Comparison of ENCODE assay signal across 9 cellular contexts in genomic region chr2:38598200-38598990, GRCh38. TPM values are rescaled to one million over a fixed set of nuclear protein-coding genes. Genes with fewer than 3 reads are reported as not detected.
DNase-seq lines count a peak whose midpoint lies in the region; ATAC-seq and TF ChIP-seq lines count a peak whose summit lies in the region.
"Had no signal": no experiment of that assay in that cellular context is flagged by ENCODE, and none has a peak within 500 bp of the region (broad histone marks: within the 10 kb centered on the region; RNA-seq: fewer than 3 reads in every experiment).

No MANE protein-coding gene starts in this region.

- CTCF ChIA-PET in activated CD8-positive, alpha-beta memory T cell treated with anti-CD3 and anti-CD28 coated beads, Interleukin-2, amount 10 ng/mL, durations not matched to agents 7 days and 5 days (lab: Charles Lee), result interaction anchor here (0.7 to 12.6 kb wide), 13 partner anchors 10 to 153 kb away, joined by 3 to 166 read pairs (median 3); partner anchors contain the start of genes GALM and SRSF7
- CTCF ChIA-PET in SK-N-SH (lab: Yijun Ruan, JAX), result interaction anchor here (0.6 to 17.0 kb wide), 8 partner anchors 16 to 283 kb away, joined by 3 to 308 read pairs (median 4); no protein-coding TSS in a partner anchor

- peaks cover 79% of the 10 kb centered on the region for H4K20me1 ChIP-seq in SK-N-SH (ENCODE audit: insufficient read depth)

- H3F3A ChIP-seq in SK-N-SH (replicated peaks; ENCODE audit: insufficient read depth), result peaks cover 9% of the 10 kb centered on the region

- TF ChIP-seq RAD21 in SK-N-SH (IDR thresholded peaks at IDR 0.05; ENCODE audit: low read length), result no peak

- H3K36me3 ChIP-seq in SK-N-SH (replicated peaks in 1 of 2; ENCODE audit: control insufficient read depth in 1 of 2, insufficient read depth in 2 of 2, low read length in 1 of 2) (no peaks in the 10 kb centered on the region), spleen (no peaks in the 10 kb centered on the region)

- no peaks in the 10 kb centered on the region for H3K27me3 Mint-ChIP-seq in activated CD8-positive, alpha-beta memory T cell treated with anti-CD3 and anti-CD28 coated beads, Interleukin-2, amount 10 ng/mL, durations not matched to agents 7 days and 5 days
- H3K27me3 Mint-ChIP-seq in stimulated activated memory B cell treated with anti-CD40 and anti-IgM and Interleukin-4, amounts not matched to agents 10 μg/mL and 1 μg/mL and 100 μg/mL, for 72 hours, result peaks cover 53% of the 10 kb centered on the region

- TF ChIP-seq POLR2A in spleen (IDR thresholded peaks at IDR 0.05), result no peak

- H3K4me1 ChIP-seq in SK-N-SH (ENCODE audit: control insufficient read depth in 1 of 2, insufficient read depth in 2 of 2, low read depth in 1 of 2, low read length in 1 of 2) (peaks cover 11 to 16% of the 10 kb centered on the region in 2 experiments), spleen (peaks cover 10 to 99% (median 48%) of the 10 kb centered on the region in 6 donors)

- H3K27ac Mint-ChIP-seq in activated CD8-positive, alpha-beta memory T cell treated with anti-CD3 and anti-CD28 coated beads, Interleukin-2, amount 10 ng/mL, durations not matched to agents 7 days and 5 days, result peak overlapping the region; percentile 90
- no peak overlapping the region for H3K27ac Mint-ChIP-seq in stimulated activated memory B cell treated with anti-CD40 and anti-IgM and Interleukin-4, amounts not matched to agents 10 μg/mL and 1 μg/mL and 100 μg/mL, for 72 hours

- POLR2A ChIA-PET in SK-N-SH (lab: Yijun Ruan, JAX), result interaction anchor here (0.9 to 8.2 kb wide), 2 partner anchors 145 to 153 kb away, joined by 3 to 65 read pairs; partner anchors contain the start of gene SRSF7

- H2AFZ ChIP-seq in SK-N-SH (ENCODE audit: low read depth), result no peak overlapping the region

- ATAC-seq in activated CD8-positive, alpha-beta memory T cell treated with anti-CD3 and anti-CD28 coated beads, Interleukin-2, amount 10 ng/mL, durations not matched to agents 7 days and 5 days, result no peak
- no peak for ATAC-seq in HG03280 (IDR thresholded peaks at IDR 0.05; ENCODE audit: unreplicated experiment)
- ATAC-seq in stimulated activated memory B cell treated with anti-CD40 and anti-IgM and Interleukin-4, amounts not matched to agents 10 μg/mL and 1 μg/mL and 100 μg/mL, for 72 hours, result no peak

- no peaks in the 10 kb centered on the region for H3K9me3 ChIP-seq in SK-N-SH
- no peaks in the 10 kb centered on the region for H3K9me3 ChIP-seq in spleen

- H3K4me3 ChIP-seq in SK-N-SH (ENCODE audit: low read depth in 2 of 2, low read length in 1 of 2) (peak overlapping the region in 1 of 2 experiments; percentile 94; a peak in 1 of 4 replicates), fibroblast of mammary gland (ENCODE audit: control insufficient read depth, low read depth, low read length) (no peak overlapping the region), spleen (peak overlapping the region in 1 of 8 donors; percentile 18)

- peak overlapping the region in 1 of 2 experiments; percentile 10; a peak in 3 of 4 replicates for H3K27ac ChIP-seq in SK-N-SH (ENCODE audit: low read depth in 2 of 2, low read length in 1 of 2)
- H3K27ac ChIP-seq in spleen, result peak overlapping the region in 7 of 8 donors; percentile 6 to 96 (median 94)

- TF ChIP-seq CTCF in SK-N-SH (IDR thresholded peaks at IDR 0.05), result no peak
- TF ChIP-seq CTCF in fibroblast of mammary gland (conservative IDR thresholded peaks at IDR 0.05; ENCODE audit: control insufficient read depth, insufficient read depth, low read depth, low read length), result no peak
- no peak for TF ChIP-seq CTCF in spleen (IDR thresholded peaks at IDR 0.05 in 8 of 11, conservative IDR thresholded peaks at IDR 0.05 in 3 of 11)

- H3K79me2 ChIP-seq in SK-N-SH (ENCODE audit: insufficient read depth), result peaks cover 92% of the 10 kb centered on the region

- H3K4me3 Mint-ChIP-seq in activated CD8-positive, alpha-beta memory T cell treated with anti-CD3 and anti-CD28 coated beads, Interleukin-2, amount 10 ng/mL, durations not matched to agents 7 days and 5 days, result peak overlapping the region; percentile 99
- no peak overlapping the region for H3K4me3 Mint-ChIP-seq in stimulated activated memory B cell treated with anti-CD40 and anti-IgM and Interleukin-4, amounts not matched to agents 10 μg/mL and 1 μg/mL and 100 μg/mL, for 72 hours

- H3K4me2 ChIP-seq in SK-N-SH, result peak overlapping the region; percentile 74

- H3K9me3 Mint-ChIP-seq in activated CD8-positive, alpha-beta memory T cell treated with anti-CD3 and anti-CD28 coated beads, Interleukin-2, amount 10 ng/mL, durations not matched to agents 7 days and 5 days (ENCODE audit: low read depth), result no peaks in the 10 kb centered on the region
- peaks cover 3% of the 10 kb centered on the region for H3K9me3 Mint-ChIP-seq in stimulated activated memory B cell treated with anti-CD40 and anti-IgM and Interleukin-4, amounts not matched to agents 10 μg/mL and 1 μg/mL and 100 μg/mL, for 72 hours

- intact Hi-C loops in spleen (cut with DNase I; ENCODE audit: low total_unique reads), result no loop called here

- H3K27me3 ChIP-seq in SK-N-SH (ENCODE audit: insufficient read depth) (no peaks in the 10 kb centered on the region), spleen (replicated peaks in 1 of 7) (peaks cover 0 to 16% (median 0%) of the 10 kb centered on the region in 7 donors)

- peaks cover 31% of the 10 kb centered on the region for H3K36me3 Mint-ChIP-seq in activated CD8-positive, alpha-beta memory T cell treated with anti-CD3 and anti-CD28 coated beads, Interleukin-2, amount 10 ng/mL, durations not matched to agents 7 days and 5 days
- no peaks in the 10 kb centered on the region for H3K36me3 Mint-ChIP-seq in stimulated activated memory B cell treated with anti-CD40 and anti-IgM and Interleukin-4, amounts not matched to agents 10 μg/mL and 1 μg/mL and 100 μg/mL, for 72 hours

- TF ChIP-seq EP300 in SK-N-SH (IDR thresholded peaks at IDR 0.05; ENCODE audit: borderline replicate concordance in 1 of 2, low read depth in 1 of 2, low read length in 1 of 2), result no peak

- H3K4me1 Mint-ChIP-seq in activated CD8-positive, alpha-beta memory T cell treated with anti-CD3 and anti-CD28 coated beads, Interleukin-2, amount 10 ng/mL, durations not matched to agents 7 days and 5 days, result peaks cover 56% of the 10 kb centered on the region
- peaks cover 13% of the 10 kb centered on the region for H3K4me1 Mint-ChIP-seq in stimulated activated memory B cell treated with anti-CD40 and anti-IgM and Interleukin-4, amounts not matched to agents 10 μg/mL and 1 μg/mL and 100 μg/mL, for 72 hours

- H3K9ac ChIP-seq in SK-N-SH, result 0 out of 2 replicates have a peak overlapping the region, but pooled peaks have one; percentile 95

- no peak for DNase-seq in activated CD8-positive, alpha-beta memory T cell treated with anti-CD3 and anti-CD28 coated beads, Interleukin-2, amount 10 ng/mL, durations not matched to agents 7 days and 5 days
- no peak for DNase-seq in activated CD8-positive, alpha-beta memory T cell treated with anti-CD3 and anti-CD28 coated beads, Interleukin-2, amount 50 U/mL, for 48 hours
- DNase-seq in SK-N-SH (no peak), fibroblast of mammary gland (ENCODE audit: low read depth) (peak; percentile 69), spleen (no peak), pons (ENCODE audit: low spot score) (no peak)
- DNase-seq: stimulated activated CD8-positive, alpha-beta memory T cell treated with anti-CD3 and anti-CD28 coated beads, Interleukin-4, amount 100 ng/mL, for 48 hours had no signal

- no peaks in the 10 kb centered on the region for H3K9me2 ChIP-seq in SK-N-SH

- 88% methylated on average over 5 of the region's 5 CpGs for WGBS in SK-N-SH (ENCODE audit: low lambda C conversion rate)
- 83 to 89% (median 89%) methylated on average over 5 of the region's 5 CpGs for WGBS in spleen, 5 donors

TF ChIP-seq in SK-N-SH, 30 proteins besides CTCF, POLR2A, EP300 and RAD21:
- TF ChIP-seq CHD2 (IDR thresholded peaks at IDR 0.05; ENCODE audit: low read length, partially characterized antibody) (no peak), SMC3 (IDR thresholded peaks at IDR 0.05; ENCODE audit: low read depth, low read length) (no peak), SIN3A (IDR thresholded peaks at IDR 0.05; ENCODE audit: borderline replicate concordance, low read depth, low read length) (no peak), GATA2 (CRISPR knock-in tag; IDR thresholded peaks at IDR 0.05) (no peak), YY1 (IDR thresholded peaks at IDR 0.05; ENCODE audit: low read depth) (no peak), NFIC (IDR thresholded peaks at IDR 0.05; ENCODE audit: borderline replicate concordance) (no peak)

RNA-seq across cellular contexts. Expression of gene HNRNPLL, which starts 4.3 kb away (rescaled TPM):
- 100 to 1,000 TPM in 1 of 2 experiments, 10 to 100 TPM in 1; 88.8 to 106 TPM for total RNA-seq in activated CD8-positive, alpha-beta memory T cell treated with anti-CD3 and anti-CD28 coated beads, Interleukin-2, amount 10 ng/mL, durations not matched to agents 7 days and 5 days
- polyA plus RNA-seq in SK-N-SH (2012; rRNA removed), result 24.4 and 29.8 TPM in 2 replicates
- polyA plus RNA-seq in SK-N-SH (2012; cell fraction: cytosol; rRNA removed), result 29.6 and 30.3 TPM in 2 replicates
- 23.5 and 35.4 TPM in 2 replicates for polyA plus RNA-seq in SK-N-SH (2012; cell fraction: nucleus; rRNA removed)
- total RNA-seq in spleen, result 10 to 100 TPM; 28.6 to 53.4 (median 38.0) TPM
- polyA plus RNA-seq in spleen, result 1 to 10 TPM; 4.8 to 7.4 (median 5.2) TPM
